Comparison of ENCODE assay signal across 2 cellular contexts in genomic region chr17:14304222-14304844, GRCh38.
TF ChIP-seq lines count a peak whose summit lies in the region.

No MANE protein-coding gene starts in this region.

TF ChIP-seq in SK-N-SH, 30 proteins besides CTCF, POLR2A, EP300 and RAD21 (continued from another document):
- TF ChIP-seq MXI1 (IDR thresholded peaks at IDR 0.05; ENCODE audit: low read depth, low read length) = no peak

TF ChIP-seq in SK-N-SH treated with all-trans-retinoic acid at 6 μM for 48 hours, 23 proteins besides CTCF, POLR2A, EP300 and RAD21 (continued from another document):
- TF ChIP-seq, protein P1, sequence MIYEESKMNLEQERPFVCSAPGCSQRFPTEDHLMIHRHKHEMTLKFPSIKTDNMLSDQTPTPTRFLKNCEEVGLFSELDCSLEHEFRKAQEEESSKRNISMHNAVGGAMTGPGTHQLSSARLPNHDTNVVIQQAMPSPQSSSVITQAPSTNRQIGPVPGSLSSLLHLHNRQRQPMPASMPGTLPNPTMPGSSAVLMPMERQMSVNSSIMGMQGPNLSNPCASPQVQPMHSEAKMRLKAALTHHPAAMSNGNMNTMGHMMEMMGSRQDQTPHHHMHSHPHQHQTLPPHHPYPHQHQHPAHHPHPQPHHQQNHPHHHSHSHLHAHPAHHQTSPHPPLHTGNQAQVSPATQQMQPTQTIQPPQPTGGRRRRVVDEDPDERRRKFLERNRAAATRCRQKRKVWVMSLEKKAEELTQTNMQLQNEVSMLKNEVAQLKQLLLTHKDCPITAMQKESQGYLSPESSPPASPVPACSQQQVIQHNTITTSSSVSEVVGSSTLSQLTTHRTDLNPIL (CRISPR knock-in tag; IDR thresholded peaks at IDR 0.05; ENCODE audit: low read depth) = no peak
- TF ChIP-seq SNAI2 (CRISPR knock-in tag; IDR thresholded peaks at IDR 0.05) (no peak), CSDC2 (CRISPR knock-in tag; IDR thresholded peaks at IDR 0.05) (no peak), ZFP3 (CRISPR knock-in tag; IDR thresholded peaks at IDR 0.05) (no peak)
